ENCODE assay signal across 15 cellular contexts in genomic region chr13:71242191-71242590, GRCh38.
DNase-seq lines count a peak whose midpoint lies in the region; ATAC-seq, FAIRE-seq and TF ChIP-seq lines count a peak whose summit lies in the region.
"Had no signal": no experiment of that assay in that cellular context is flagged by ENCODE, and none has a peak within 500 bp of the region (broad histone marks: within the 10 kb centered on the region; RNA-seq: fewer than 3 reads in every experiment).

No MANE protein-coding gene starts in this region.

- no peak for TF ChIP-seq CTCF in kidney (IDR thresholded peaks at IDR 0.05; ENCODE audit: borderline replicate concordance, extremely low read depth, insufficient read depth)
- TF ChIP-seq CTCF in tibial nerve (IDR thresholded peaks at IDR 0.05): no peak
- TF ChIP-seq CTCF in gastroesophageal sphincter (IDR thresholded peaks at IDR 0.05): no peak

- no peak for TF ChIP-seq EP300 in tibial nerve (IDR thresholded peaks at IDR 0.05)
- TF ChIP-seq EP300 in gastroesophageal sphincter (IDR thresholded peaks at IDR 0.05): no peak

- H3K9me3 ChIP-seq in kidney (ENCODE audit: control insufficient read depth in 1 of 2, low read length in 2 of 2) (no peaks in the 10 kb centered on the region), tibial nerve (no peaks in the 10 kb centered on the region), gastroesophageal sphincter (no peaks in the 10 kb centered on the region)
- H3K9me3 ChIP-seq: Caco-2, tibial artery had no signal

- ATAC-seq in GM18511 (IDR thresholded peaks at IDR 0.05; ENCODE audit: unreplicated experiment) (no peak), gastroesophageal sphincter (no peak)

- intact Hi-C loops in kidney (cut with DNase I): no loop called here

- no peak overlapping the region for H3K9ac ChIP-seq in kidney (ENCODE audit: low read length in 2 of 2)

- no peak for FAIRE-seq in kidney (lab: Jason Lieb, UNC)

- H3K27ac ChIP-seq in kidney (ENCODE audit: low read depth in 2 of 2, low read length in 2 of 2) (no peak overlapping the region), tibial nerve (no peak overlapping the region), gastroesophageal sphincter (no peak overlapping the region)
- H3K27ac ChIP-seq: tibial artery, WERI-Rb-1 had no signal

- H3K36me3 ChIP-seq in kidney (ENCODE audit: control insufficient read depth in 1 of 2, insufficient read depth in 2 of 2, low read length in 2 of 2) (no peaks in the 10 kb centered on the region), tibial nerve (no peaks in the 10 kb centered on the region), gastroesophageal sphincter (no peaks in the 10 kb centered on the region)
- H3K36me3 ChIP-seq: tibial artery, WERI-Rb-1 had no signal

- H3K27me3 ChIP-seq in tibial nerve (no peaks in the 10 kb centered on the region), gastroesophageal sphincter (no peaks in the 10 kb centered on the region)
- H3K27me3 ChIP-seq: tibial artery had no signal

- DNase-seq in Ammon's horn (ENCODE audit: low spot score) (peak; percentile 7), NCI-H2081 treated with DMSO at 0.1 percent for 48 hours (lab: John Stamatoyannopoulos, UW) (peak; percentile 60), astrocyte of the hippocampus (ENCODE audit: low read depth, low spot score) (peak; percentile 77), kidney (peak; percentile 37), SIG-M5 treated with dmso at 0.1 percent for 504 hours (lab: John Stamatoyannopoulos, UW; ENCODE audit: unreplicated experiment) (no peak), tibial nerve (ENCODE audit: low spot score in 2 of 2) (no peak)
- DNase-seq: activated effector memory CD4-positive, alpha-beta T cell treated with anti-CD3 and anti-CD28 coated beads, Interleukin-2, amount 50 U/mL, for 16 hours; aorta; Caco-2; NCI-H2171; SW 1271; tibial artery; WERI-Rb-1 had no signal

- H3K4me1 ChIP-seq in kidney (ENCODE audit: control insufficient read depth in 1 of 2, insufficient read depth in 1 of 2, low read depth in 1 of 2, low read length in 2 of 2) (no peaks in the 10 kb centered on the region), tibial nerve (peaks cover 0 to 5% (median 0%) of the 10 kb centered on the region in 4 donors), gastroesophageal sphincter (no peaks in the 10 kb centered on the region)
- H3K4me1 ChIP-seq: Caco-2, tibial artery had no signal

- H3K4me3 ChIP-seq in kidney (ENCODE audit: low read length in 2 of 2): no peak overlapping the region
- H3K4me3 ChIP-seq in tibial nerve: no peak overlapping the region
- H3K4me3 ChIP-seq in gastroesophageal sphincter: no peak overlapping the region
- H3K4me3 ChIP-seq: tibial artery had no signal

- TF ChIP-seq POLR2A in tibial nerve (IDR thresholded peaks at IDR 0.05): no peak
- no peak for TF ChIP-seq POLR2A in gastroesophageal sphincter (IDR thresholded peaks at IDR 0.05)

- 33 to 37% methylated on average over 4 of the region's 4 CpGs for WGBS in tibial nerve, 2 donors
- WGBS in gastroesophageal sphincter (ENCODE audit: low coverage in 1 of 2), 2 donors: 22 to 33% methylated on average over 3 to 4 of the region's 4 CpGs

Comparison
In these comparisons a context has a peak if more than half of its experiments do, and no peak if none do; other contexts are left out.
1. DNase-seq: peak in Ammon's horn (single experiment), NCI-H2081 treated with DMSO at 0.1 percent for 48 hours (single experiment), astrocyte of the hippocampus (single experiment) and kidney (single experiment); none in SIG-M5 treated with dmso at 0.1 percent for 504 hours (single experiment) and tibial nerve (0 of 2).